In the genomic region with DNA sequence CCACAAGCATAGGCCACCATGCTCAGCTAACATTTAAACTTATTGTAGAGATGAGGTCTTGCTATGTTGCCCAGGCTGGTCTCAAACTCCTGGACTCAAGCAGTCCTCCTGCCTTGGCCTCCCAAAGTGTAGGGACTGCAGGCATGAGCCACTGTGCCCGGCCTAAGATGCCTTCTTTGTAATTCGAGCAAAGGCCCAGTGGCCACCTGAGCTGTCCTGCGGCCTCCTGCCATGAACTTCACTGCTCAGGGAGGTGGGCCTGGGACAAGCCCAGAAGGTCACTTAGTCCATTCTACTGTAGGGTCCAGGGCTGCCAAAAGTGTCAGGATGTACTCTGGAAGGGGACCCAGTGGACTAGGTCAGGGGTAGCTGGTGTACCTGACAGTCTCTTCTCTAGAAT, we compare ENCODE assay signal across 10 cellular contexts. TPM values are rescaled to one million over a fixed set of nuclear protein-coding genes. Genes with fewer than 3 reads are reported as not detected.
"Had no signal": no experiment of that assay in that cellular context is flagged by ENCODE, and none has a peak within 500 bp of the region (broad histone marks: within the 10 kb centered on the region; RNA-seq: fewer than 3 reads in every experiment).

No MANE protein-coding gene starts in this region.

- H3K4me3 Mint-ChIP-seq: activated CD4-positive, alpha-beta T cell treated with anti-CD3 and anti-CD28 coated beads, Interleukin-2, amount 10 ng/mL, durations not matched to agents 24 days and 14 days; activated naive CD4-positive, alpha-beta T cell treated with anti-CD3 and anti-CD28 coated beads, Interleukin-2, amount 10 ng/mL, durations not matched to agents 7 days and 5 days; activated naive CD8-positive, alpha-beta T cell treated with anti-CD3 and anti-CD28 coated beads for 36 hours; activated T-cell treated with anti-CD3 and anti-CD28 coated beads, Interleukin-2, amount 50 U/mL, for 72 hours; T-helper 17 cell; WTC11 had no signal

- H3K36me3 ChIP-seq: brain microvascular endothelial cell, cardiac muscle cell had no signal

- H3K4me3 ChIP-seq: cardiac muscle cell had no signal

- DNase-seq: SIG-M5 had no signal

- H3K27ac ChIP-seq: brain microvascular endothelial cell, cardiac muscle cell had no signal

- H3K27ac Mint-ChIP-seq: activated CD4-positive, alpha-beta T cell treated with anti-CD3 and anti-CD28 coated beads, Interleukin-2, amount 10 ng/mL, durations not matched to agents 24 days and 14 days; activated naive CD4-positive, alpha-beta T cell treated with anti-CD3 and anti-CD28 coated beads, Interleukin-2, amount 10 ng/mL, durations not matched to agents 7 days and 5 days; activated naive CD8-positive, alpha-beta T cell treated with anti-CD3 and anti-CD28 coated beads for 36 hours; activated T-cell treated with anti-CD3 and anti-CD28 coated beads, Interleukin-2, amount 50 U/mL, for 72 hours; activated T-helper 2 cell treated with anti-CD3 and anti-CD28 coated beads, Interferon-gamma antibody, Interleukin-2, Interleukin-4, amounts not matched to agents 10 μg/mL and 5 μg/mL and 100 μg/mL, durations not matched to agents 14 hours and 24 hours and 36 hours; T-helper 17 cell; WTC11 had no signal

- H3K27me3 ChIP-seq: brain microvascular endothelial cell, cardiac muscle cell had no signal

- H3K9me3 Mint-ChIP-seq: activated CD4-positive, alpha-beta T cell treated with anti-CD3 and anti-CD28 coated beads, Interleukin-2, amount 10 ng/mL, durations not matched to agents 24 days and 14 days; activated naive CD4-positive, alpha-beta T cell treated with anti-CD3 and anti-CD28 coated beads, Interleukin-2, amount 10 ng/mL, durations not matched to agents 7 days and 5 days; activated naive CD8-positive, alpha-beta T cell treated with anti-CD3 and anti-CD28 coated beads for 36 hours; activated T-cell treated with anti-CD3 and anti-CD28 coated beads, Interleukin-2, amount 50 U/mL, for 72 hours; activated T-helper 2 cell treated with anti-CD3 and anti-CD28 coated beads, Interferon-gamma antibody, Interleukin-2, Interleukin-4, amounts not matched to agents 10 μg/mL and 5 μg/mL and 100 μg/mL, durations not matched to agents 14 hours and 24 hours and 36 hours; WTC11 had no signal

- H3K36me3 Mint-ChIP-seq: activated naive CD4-positive, alpha-beta T cell treated with anti-CD3 and anti-CD28 coated beads, Interleukin-2, amount 10 ng/mL, durations not matched to agents 7 days and 5 days; activated naive CD8-positive, alpha-beta T cell treated with anti-CD3 and anti-CD28 coated beads for 36 hours had no signal

- H3K27me3 Mint-ChIP-seq: activated naive CD8-positive, alpha-beta T cell treated with anti-CD3 and anti-CD28 coated beads for 36 hours; T-helper 17 cell had no signal

- H3K4me1 Mint-ChIP-seq: activated CD4-positive, alpha-beta T cell treated with anti-CD3 and anti-CD28 coated beads, Interleukin-2, amount 10 ng/mL, durations not matched to agents 24 days and 14 days; activated naive CD4-positive, alpha-beta T cell treated with anti-CD3 and anti-CD28 coated beads, Interleukin-2, amount 10 ng/mL, durations not matched to agents 7 days and 5 days; activated naive CD8-positive, alpha-beta T cell treated with anti-CD3 and anti-CD28 coated beads for 36 hours had no signal

RNA-seq across cellular contexts. Expression of gene PMFBP1, which starts 47.8 kb away (rescaled TPM):
- total RNA-seq: activated T-helper 2 cell treated with anti-CD3 and anti-CD28 coated beads, Interferon-gamma antibody, Interleukin-2, Interleukin-4, amounts not matched to agents 10 μg/mL and 5 μg/mL and 100 μg/mL, durations not matched to agents 14 hours and 24 hours and 36 hours had no signal
